ENCODE assay signal across 24 cellular contexts in the genomic region with DNA sequence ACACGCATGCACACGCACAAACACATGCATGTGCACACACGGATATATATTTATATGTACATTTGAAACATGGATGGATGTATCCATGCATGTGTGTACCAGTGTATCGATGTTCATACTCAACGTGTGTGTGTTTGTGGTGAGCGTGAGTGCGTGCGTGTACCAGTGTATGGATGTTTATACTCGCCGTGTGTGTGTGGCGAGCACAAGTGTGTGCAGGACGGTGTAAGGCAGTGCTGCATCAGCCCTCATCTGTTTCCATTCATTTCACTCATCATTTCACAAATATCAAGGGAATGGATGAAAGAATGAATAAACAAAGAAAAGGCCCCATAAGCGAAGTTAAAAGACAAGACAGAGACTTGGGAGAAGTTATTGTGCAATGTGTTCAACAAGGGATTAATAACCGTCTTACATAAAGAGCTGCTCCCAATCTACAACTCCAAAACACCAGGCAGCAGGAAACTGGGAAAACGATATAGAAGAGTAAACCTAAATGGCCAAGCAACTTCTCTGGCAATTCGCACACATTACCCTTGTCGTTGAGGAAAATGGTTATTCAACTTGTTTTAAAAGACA. TPM values are rescaled to one million over a fixed set of nuclear protein-coding genes. Genes with fewer than 3 reads are reported as not detected.
"Had no signal": no experiment of that assay in that cellular context is flagged by ENCODE, and none has a peak within 500 bp of the region (broad histone marks: within the 10 kb centered on the region; RNA-seq: fewer than 3 reads in every experiment).

No MANE protein-coding gene starts in this region.

- H3K27me3 ChIP-seq: cardiac muscle cell had no signal

- DNase-seq: activated CD4-positive, alpha-beta memory T cell treated with anti-CD3 and anti-CD28 coated beads for 36 hours; activated CD4-positive, CD25-positive, alpha-beta regulatory T cell treated with anti-CD3 and anti-CD28 coated beads, Interleukin-2, amount 50 U/mL, for 72 hours; activated CD8-positive, alpha-beta memory T cell treated with anti-CD3 and anti-CD28 coated beads for 24 hours; activated gamma-delta T cell; activated naive CD4-positive, alpha-beta T cell treated with anti-CD3 and anti-CD28 coated beads, Interleukin-2, amount 10 ng/mL, durations not matched to agents 7 days and 5 days; activated naive CD8-positive, alpha-beta T cell treated with anti-CD3 and anti-CD28 coated beads for 36 hours; activated T-cell treated with anti-CD3 and anti-CD28 coated beads, Interleukin-2, amount 50 U/mL, for 4 hours; brain microvascular endothelial cell; MM.1S; NCI-H1105; NCI-H1436; NCI-H1694 treated with DMSO at 0.1 percent for 48 hours; NCI-H2029 treated with DMSO at 0.1 percent for 48 hours; NCI-H510A treated with DMSO at 0.1 percent for 48 hours; NCI-H69; NK-92 treated with Interleukin-12 subunit alpha and Interleukin-12 subunit beta, amount 100 ng/mL, for 24 hours; OCI-M1; SHP77 treated with DMSO at 0.1 percent for 48 hours had no signal

- H3K27ac Mint-ChIP-seq: activated CD4-positive, alpha-beta memory T cell treated with anti-CD3 and anti-CD28 coated beads for 36 hours; activated CD4-positive, alpha-beta T cell treated with anti-CD3 and anti-CD28 coated beads, Interleukin-2, amount 10 ng/mL, durations not matched to agents 7 days and 5 days; activated naive CD4-positive, alpha-beta T cell treated with anti-CD3 and anti-CD28 coated beads, Interleukin-2, amount 10 ng/mL, durations not matched to agents 7 days and 5 days; activated naive CD8-positive, alpha-beta T cell treated with anti-CD3 and anti-CD28 coated beads for 36 hours; activated T-helper 17 cell treated with anti-CD3 and anti-CD28 coated beads, Interleukin-2, amount 50 U/mL, for 72 hours; T-helper 1 cell treated with Interleukin-12 subunit alpha and Interleukin-12 subunit beta and Interleukin-4 antibody, amounts not matched to agents 30 μg/mL and 1 μg/mL, for 36 hours; WTC11 had no signal

- H3K36me3 Mint-ChIP-seq: activated CD4-positive, alpha-beta memory T cell treated with anti-CD3 and anti-CD28 coated beads for 36 hours; activated naive CD4-positive, alpha-beta T cell treated with anti-CD3 and anti-CD28 coated beads, Interleukin-2, amount 10 ng/mL, durations not matched to agents 7 days and 5 days; activated naive CD8-positive, alpha-beta T cell treated with anti-CD3 and anti-CD28 coated beads for 36 hours; WTC11 had no signal

- H3K4me3 ChIP-seq: cardiac muscle cell had no signal

- ATAC-seq: activated T-cell treated with anti-CD3 and anti-CD28 coated beads, Interleukin-2, amount 50 U/mL, for 4 hours; activated T-helper 17 cell treated with anti-CD3 and anti-CD28 coated beads, Interleukin-2, amount 50 U/mL, for 72 hours; Panc1; WTC11 had no signal

- H3K4me3 Mint-ChIP-seq: activated CD4-positive, alpha-beta memory T cell treated with anti-CD3 and anti-CD28 coated beads for 36 hours; activated CD4-positive, alpha-beta T cell treated with anti-CD3 and anti-CD28 coated beads, Interleukin-2, amount 10 ng/mL, durations not matched to agents 7 days and 5 days; activated naive CD4-positive, alpha-beta T cell treated with anti-CD3 and anti-CD28 coated beads, Interleukin-2, amount 10 ng/mL, durations not matched to agents 7 days and 5 days; activated naive CD8-positive, alpha-beta T cell treated with anti-CD3 and anti-CD28 coated beads for 36 hours; activated T-cell treated with anti-CD3 and anti-CD28 coated beads, Interleukin-2, amount 50 U/mL, for 4 hours; activated T-helper 17 cell treated with anti-CD3 and anti-CD28 coated beads, Interleukin-2, amount 50 U/mL, for 72 hours; T-helper 1 cell treated with Interleukin-12 subunit alpha and Interleukin-12 subunit beta and Interleukin-4 antibody, amounts not matched to agents 30 μg/mL and 1 μg/mL, for 36 hours; WTC11 had no signal

- H3K4me1 Mint-ChIP-seq: activated CD4-positive, alpha-beta T cell treated with anti-CD3 and anti-CD28 coated beads, Interleukin-2, amount 10 ng/mL, durations not matched to agents 7 days and 5 days; activated naive CD4-positive, alpha-beta T cell treated with anti-CD3 and anti-CD28 coated beads, Interleukin-2, amount 10 ng/mL, durations not matched to agents 7 days and 5 days; activated naive CD8-positive, alpha-beta T cell treated with anti-CD3 and anti-CD28 coated beads for 36 hours; activated T-helper 17 cell treated with anti-CD3 and anti-CD28 coated beads, Interleukin-2, amount 50 U/mL, for 72 hours; WTC11 had no signal

- H3K9me3 Mint-ChIP-seq: activated CD4-positive, alpha-beta memory T cell treated with anti-CD3 and anti-CD28 coated beads for 36 hours; activated CD4-positive, alpha-beta T cell treated with anti-CD3 and anti-CD28 coated beads, Interleukin-2, amount 10 ng/mL, durations not matched to agents 7 days and 5 days; activated naive CD4-positive, alpha-beta T cell treated with anti-CD3 and anti-CD28 coated beads, Interleukin-2, amount 10 ng/mL, durations not matched to agents 7 days and 5 days; activated naive CD8-positive, alpha-beta T cell treated with anti-CD3 and anti-CD28 coated beads for 36 hours; activated T-cell treated with anti-CD3 and anti-CD28 coated beads, Interleukin-2, amount 50 U/mL, for 4 hours; activated T-helper 17 cell treated with anti-CD3 and anti-CD28 coated beads, Interleukin-2, amount 50 U/mL, for 72 hours; T-helper 1 cell treated with Interleukin-12 subunit alpha and Interleukin-12 subunit beta and Interleukin-4 antibody, amounts not matched to agents 30 μg/mL and 1 μg/mL, for 36 hours had no signal

- H3K27ac ChIP-seq: brain microvascular endothelial cell, cardiac muscle cell had no signal

- H3K36me3 ChIP-seq: brain microvascular endothelial cell, cardiac muscle cell had no signal

RNA-seq across cellular contexts. Expression of a gene that starts 42.7 kb away (rescaled TPM):
- total RNA-seq: activated CD4-positive, alpha-beta T cell treated with anti-CD3 and anti-CD28 coated beads, Interleukin-2, amount 10 ng/mL, durations not matched to agents 7 days and 5 days had no signal
